8 cellular contexts compared by ENCODE assay signal in genomic region chr1:93846929-93847810, GRCh38. TPM values are rescaled to one million over a fixed set of nuclear protein-coding genes. Genes with fewer than 3 reads are reported as not detected.
A peak's percentile ranks its signal among the peaks of the same experiment; 100 is the strongest.
DNase-seq lines count a peak whose midpoint lies in the region; ATAC-seq and TF ChIP-seq lines count a peak whose summit lies in the region.

No MANE protein-coding gene starts in this region.

- peak overlapping the region; percentile 93 for H3K4me3 Mint-ChIP-seq in activated T-helper 2 cell treated with anti-CD3 and anti-CD28 coated beads, Interferon-gamma antibody, Interleukin-2, Interleukin-4, amounts not matched to agents 10 μg/mL and 5 μg/mL and 100 μg/mL, durations not matched to agents 14 hours and 24 hours and 36 hours (ENCODE audit: low read depth)
- peak overlapping the region; percentile 86 for H3K4me3 Mint-ChIP-seq in natural killer cell treated with Interleukin-12 subunit alpha and Interleukin-12 subunit beta and Interleukin-15 and Interleukin-18, amount 100 ng/mL, for 72 hours

- H3K9me3 Mint-ChIP-seq in activated T-helper 2 cell treated with anti-CD3 and anti-CD28 coated beads, Interferon-gamma antibody, Interleukin-2, Interleukin-4, amounts not matched to agents 10 μg/mL and 5 μg/mL and 100 μg/mL, durations not matched to agents 14 hours and 24 hours and 36 hours: peaks cover 6% of the 10 kb centered on the region
- no peaks in the 10 kb centered on the region for H3K9me3 Mint-ChIP-seq in natural killer cell treated with Interleukin-12 subunit alpha and Interleukin-12 subunit beta and Interleukin-15 and Interleukin-18, amount 100 ng/mL, for 72 hours

- peak; percentile 80 to 84 for ATAC-seq in natural killer cell treated with Interleukin-12 subunit alpha and Interleukin-12 subunit beta and Interleukin-15 and Interleukin-18, amount 100 ng/mL, for 72 hours

- peaks cover 2% of the 10 kb centered on the region for H3K27me3 Mint-ChIP-seq in activated T-helper 2 cell treated with anti-CD3 and anti-CD28 coated beads, Interferon-gamma antibody, Interleukin-2, Interleukin-4, amounts not matched to agents 10 μg/mL and 5 μg/mL and 100 μg/mL, durations not matched to agents 14 hours and 24 hours and 36 hours (ENCODE audit: low read depth)
- H3K27me3 Mint-ChIP-seq in natural killer cell treated with Interleukin-12 subunit alpha and Interleukin-12 subunit beta and Interleukin-15 and Interleukin-18, amount 100 ng/mL, for 72 hours: no peaks in the 10 kb centered on the region

- peaks cover 23% of the 10 kb centered on the region for H3K4me1 Mint-ChIP-seq in activated T-helper 2 cell treated with anti-CD3 and anti-CD28 coated beads, Interferon-gamma antibody, Interleukin-2, Interleukin-4, amounts not matched to agents 10 μg/mL and 5 μg/mL and 100 μg/mL, durations not matched to agents 14 hours and 24 hours and 36 hours (ENCODE audit: low read depth)
- H3K4me1 Mint-ChIP-seq in natural killer cell treated with Interleukin-12 subunit alpha and Interleukin-12 subunit beta and Interleukin-15 and Interleukin-18, amount 100 ng/mL, for 72 hours (ENCODE audit: low read depth in 2 of 2): peaks cover 32% of the 10 kb centered on the region in 2 donors

- DNase-seq in EH (ENCODE audit: low read depth): peak; percentile 89
- peak; percentile 76 for DNase-seq in H4 (ENCODE audit: low spot score)
- DNase-seq in LHCN-M2 (ENCODE audit: low read depth): peak; percentile 84
- peak; percentile 87 for DNase-seq in RKO (ENCODE audit: low spot score)
- DNase-seq in activated T-helper 2 cell treated with anti-CD3 and anti-CD28 coated beads, Interferon-gamma antibody, Interleukin-2, Interleukin-4, amounts not matched to agents 10 μg/mL and 5 μg/mL and 100 μg/mL, durations not matched to agents 14 hours and 24 hours and 36 hours (ENCODE audit: low spot score): peak; percentile 89
- DNase-seq in fibroblast of pulmonary artery (ENCODE audit: low read depth): peak; percentile 90
- DNase-seq in natural killer cell treated with Interleukin-12 subunit alpha and Interleukin-12 subunit beta and Interleukin-15 and Interleukin-18, amount 100 ng/mL, for 72 hours (ENCODE audit: low spot score): peak; percentile 87
- DNase-seq in stimulated activated naive CD4-positive, alpha-beta T cell treated with Interleukin-2 at 50 U/mL for 16 hours (lab: John Stamatoyannopoulos, UW): peak; percentile 81

- H3K27ac Mint-ChIP-seq in activated T-helper 2 cell treated with anti-CD3 and anti-CD28 coated beads, Interferon-gamma antibody, Interleukin-2, Interleukin-4, amounts not matched to agents 10 μg/mL and 5 μg/mL and 100 μg/mL, durations not matched to agents 14 hours and 24 hours and 36 hours: peak overlapping the region; percentile 83
- H3K27ac Mint-ChIP-seq in natural killer cell treated with Interleukin-12 subunit alpha and Interleukin-12 subunit beta and Interleukin-15 and Interleukin-18, amount 100 ng/mL, for 72 hours: peak overlapping the region; percentile 80 to 96

- intact Hi-C loops in activated T-helper 2 cell treated with anti-CD3 and anti-CD28 coated beads, Interferon-gamma antibody, Interleukin-2, Interleukin-4, amounts not matched to agents 10 μg/mL and 5 μg/mL and 100 μg/mL, durations not matched to agents 14 hours and 24 hours and 36 hours (cut with micrococcal nuclease): loop anchor here (1.0 to 10.0 kb wide), 8 partner anchors 32 to 885 kb away; partner anchors contain the start of genes CCDC18, DIPK1A, DNTTIP2 and GCLM

- TF ChIP-seq CTCF in fibroblast of pulmonary artery (IDR thresholded peaks at IDR 0.05; ENCODE audit: low read length, missing control alignments): no peak

- H3K4me3 ChIP-seq in fibroblast of pulmonary artery (replicated peaks; ENCODE audit: low read depth, low read length): peak overlapping the region; percentile 69

- H3K36me3 Mint-ChIP-seq in activated T-helper 2 cell treated with anti-CD3 and anti-CD28 coated beads, Interferon-gamma antibody, Interleukin-2, Interleukin-4, amounts not matched to agents 10 μg/mL and 5 μg/mL and 100 μg/mL, durations not matched to agents 14 hours and 24 hours and 36 hours (ENCODE audit: low read depth): no peaks in the 10 kb centered on the region
- no peaks in the 10 kb centered on the region for H3K36me3 Mint-ChIP-seq in natural killer cell treated with Interleukin-12 subunit alpha and Interleukin-12 subunit beta and Interleukin-15 and Interleukin-18, amount 100 ng/mL, for 72 hours

RNA-seq across cellular contexts. Expression of gene DNTTIP2, which starts 31.8 kb away (rescaled TPM):
- total RNA-seq in H4 (2014; rRNA removed; shearing (Covaris generic)): 35.6 and 35.9 TPM in 2 replicates
- total RNA-seq in LHCN-M2 (2014; rRNA removed): 39.2 and 42.5 TPM in 2 replicates
- polyA plus RNA-seq in LHCN-M2 (2012): 24.4 TPM
- total RNA-seq in activated T-helper 2 cell treated with anti-CD3 and anti-CD28 coated beads, Interferon-gamma antibody, Interleukin-2, Interleukin-4, amounts not matched to agents 10 μg/mL and 5 μg/mL and 100 μg/mL, durations not matched to agents 14 hours and 24 hours and 36 hours: 80.7 and 85.5 TPM in 2 replicates
- total RNA-seq in natural killer cell treated with Interleukin-12 subunit alpha and Interleukin-12 subunit beta and Interleukin-15 and Interleukin-18, amount 100 ng/mL, for 72 hours: 100 to 1,000 TPM in 1 of 2 donors, 10 to 100 TPM in 1; 78.4 to 101 TPM

Comparison
In these comparisons a context has a peak if more than half of its experiments do, and no peak if none do; other contexts are left out.
1. Peak in every context shown above with its lines: DNase-seq, ATAC-seq and H3K4me3 ChIP-seq.